Comparison of ENCODE assay signal across 8 cellular contexts in the genomic region with DNA sequence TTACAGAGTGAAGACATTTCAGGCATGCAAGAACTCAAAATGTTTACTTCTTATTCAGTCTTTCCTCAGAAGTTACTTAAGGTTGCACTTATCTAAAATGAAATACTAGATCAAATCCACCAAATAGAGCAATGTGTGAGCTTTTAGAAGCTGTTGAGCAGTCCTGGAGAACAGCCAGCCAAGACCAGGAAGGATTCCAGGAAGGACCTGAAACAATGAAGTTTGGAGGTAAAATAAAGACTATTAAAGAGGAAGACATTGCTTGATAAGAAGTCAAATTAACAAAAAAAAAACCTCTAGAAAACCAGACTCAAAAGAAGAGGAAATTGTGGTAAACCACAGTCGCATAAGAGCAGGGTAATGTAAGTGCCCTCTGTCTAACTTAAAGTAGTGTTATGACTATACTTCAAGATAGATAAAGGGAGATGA.
DNase-seq lines count a peak whose midpoint lies in the region; ATAC-seq, FAIRE-seq and TF ChIP-seq lines count a peak whose summit lies in the region.

No MANE protein-coding gene starts in this region.

- TF ChIP-seq POLR2A in GM12878 (IDR thresholded peaks at IDR 0.05; ENCODE audit: low read depth, low read length), result no peak

- no peak overlapping the region for H2AFZ ChIP-seq in GM12878 (ENCODE audit: control insufficient read depth, low read depth, low read length)

- no peaks in the 10 kb centered on the region; the same call in 2 of the 3 replicates for H3K9me3 ChIP-seq in GM12878 (replicated peaks; ENCODE audit: control insufficient read depth, insufficient read depth, low read length)
- no peaks in the 10 kb centered on the region for H3K9me3 ChIP-seq in aorta (ENCODE audit: control insufficient read depth, low read length)

- SMC1A ChIA-PET in GM12878 (lab: Charles Lee; ENCODE audit: uncharacterized antibody, unreplicated experiment), result no interaction called here

- CTCF ChIA-PET in GM12878 (lab: Yijun Ruan, JAX), result no interaction called here

- peak; percentile 40 for DNase-seq in AG10803 (ENCODE audit: low read depth)
- peak; percentile 91 for DNase-seq in Jurkat, Clone E6-1 (ENCODE audit: low read depth, low spot score)
- DNase-seq in GM12878 (ENCODE audit: low read depth, low spot score), result peak; percentile 19
- DNase-seq in aorta, result no peak
- DNase-seq in stimulated activated CD4-positive, alpha-beta T cell treated with anti-CD3 and anti-CD28 coated beads, Interleukin-2, amount 100 ng/mL, for 48 hours, result no peak
- DNase-seq in D341Med (ENCODE audit: low spot score), result no peak
- no peak for DNase-seq in DMS79 (lab: John Stamatoyannopoulos, UW)

- no peak for TF ChIP-seq RAD21 in GM12878 (IDR thresholded peaks at IDR 0.05; ENCODE audit: insufficient read depth, low read depth, low read length)

- intact Hi-C loops in GM12878 (cut with micrococcal nuclease; ENCODE audit: unreplicated experiment) (no loop called here), aorta (cut with DNase I) (no loop called here)

- POLR2A ChIA-PET in GM12878 (lab: Charles Lee), result no interaction called here

- no peak for FAIRE-seq in GM12878 (lab: Jason Lieb, UNC)

- H3K4me1 ChIP-seq in GM12878 (ENCODE audit: control insufficient read depth, insufficient read depth, low read length) (no peaks in the 10 kb centered on the region), aorta (ENCODE audit: control insufficient read depth in 1 of 2, insufficient read depth in 2 of 2, low read length in 2 of 2) (no peaks in the 10 kb centered on the region)

- H3K27me3 ChIP-seq in GM12878 (replicated peaks in 1 of 2; ENCODE audit: control insufficient read depth in 2 of 2, insufficient read depth in 2 of 2, low read length in 1 of 2) (no peaks in the 10 kb centered on the region; a peak in 2 of 4 replicates), aorta (ENCODE audit: control insufficient read depth in 1 of 2, insufficient read depth in 2 of 2, low read length in 1 of 2) (no peaks in the 10 kb centered on the region)

- RAD21 ChIA-PET in GM12878 (lab: Charles Lee; ENCODE audit: unreplicated experiment), result no interaction called here

- H4K20me1 ChIP-seq in GM12878 (ENCODE audit: control insufficient read depth, insufficient read depth), result no peaks in the 10 kb centered on the region

- no peak overlapping the region for H3K4me2 ChIP-seq in GM12878 (ENCODE audit: control insufficient read depth, insufficient read depth)

- in situ Hi-C loops in GM12878 (cut with MboI), result no loop called here

- no peak overlapping the region for H3K9ac ChIP-seq in GM12878 (ENCODE audit: control insufficient read depth, insufficient read depth, low read length)

- peak; percentile 75 for ATAC-seq in GM19468 (IDR thresholded peaks at IDR 0.05; ENCODE audit: extremely low read depth, unreplicated experiment)
- peak; percentile 76 for ATAC-seq in GM12878
- ATAC-seq in aorta (ENCODE audit: low FRiP score), result no peak

- no peak for TF ChIP-seq EP300 in GM12878 (IDR thresholded peaks at IDR 0.05; ENCODE audit: borderline replicate concordance in 1 of 2, control insufficient read depth in 1 of 2, low read depth in 2 of 2, low read length in 2 of 2)

- TF ChIP-seq CTCF in AG10803 (conservative IDR thresholded peaks at IDR 0.05; ENCODE audit: low read length) (no peak), GM12878 (IDR thresholded peaks at IDR 0.05 in 2 of 3, conservative IDR thresholded peaks at IDR 0.05 in 1 of 3; ENCODE audit: control insufficient read depth in 2 of 3, extremely low read depth in 1 of 3, insufficient read depth in 1 of 3, low read depth in 3 of 3, low read length in 3 of 3) (no peak)

- H3K36me3 ChIP-seq in GM12878 (ENCODE audit: control insufficient read depth in 2 of 2, insufficient read depth in 2 of 2, low read length in 1 of 2) (no peaks in the 10 kb centered on the region), aorta (ENCODE audit: control insufficient read depth in 1 of 2, insufficient read depth in 2 of 2, low read length in 1 of 2) (no peaks in the 10 kb centered on the region)

- H3K4me3 ChIP-seq in AG10803 (ENCODE audit: low read length) (no peak overlapping the region), GM12878 (no peak overlapping the region), aorta (ENCODE audit: low read length in 2 of 2) (no peak overlapping the region)
- H3K4me3 ChIP-seq in Jurkat, Clone E6-1 (ENCODE audit: low read length), result no peak overlapping the region

- BruUV-seq in GM12878 (replicated peaks; lab: Mats Ljungman, UMichigan), result no TSS peak

- WGBS in GM12878 (ENCODE audit: insufficient coverage, insufficient replicate concordance, low lambda C conversion rate, missing lambda C conversion rate), result 0% methylated on average over 1 of the region's 1 CpG
- 20 to 37% methylated on average over 1 of the region's 1 CpG for WGBS in aorta, 2 donors

- no peak overlapping the region for H3K27ac ChIP-seq in GM12878 (ENCODE audit: control insufficient read depth, insufficient read depth)
- no peak overlapping the region for H3K27ac ChIP-seq in aorta (ENCODE audit: low read depth in 1 of 2, low read length in 2 of 2)

- H3K79me2 ChIP-seq in GM12878 (ENCODE audit: control insufficient read depth, insufficient read depth, low read length), result no peaks in the 10 kb centered on the region

TF ChIP-seq in GM12878, 131 proteins besides CTCF, POLR2A, EP300 and RAD21 (continues in another document):
- TF ChIP-seq ZNF217 (IDR thresholded peaks at IDR 0.05), result peak; percentile 94
- TF ChIP-seq IKZF2 (IDR thresholded peaks at IDR 0.05), result 0 out of 4 replicates have a peak, but pooled peaks of 1 of the 2 experiments have one; percentile 25
- TF ChIP-seq NR2F1 (conservative IDR thresholded peaks at IDR 0.05), result peak; percentile 62
- no peak for TF ChIP-seq SREBF1 (IDR thresholded peaks at IDR 0.05; ENCODE audit: low read length)
- no peak for TF ChIP-seq YY1 (IDR thresholded peaks at IDR 0.05; ENCODE audit: low read depth, low read length)
- no peak for TF ChIP-seq RFX5 (IDR thresholded peaks at IDR 0.05; ENCODE audit: low read depth, low read length)
- TF ChIP-seq BCL11A (IDR thresholded peaks at IDR 0.05; ENCODE audit: low read depth, low read length), result peak; percentile 63; the same call in 1 of the 2 replicates
- no peak for TF ChIP-seq BHLHE40 (IDR thresholded peaks at IDR 0.05; ENCODE audit: borderline replicate concordance in 1 of 2, low read depth in 2 of 2, low read length in 1 of 2)
- no peak for TF ChIP-seq SRF (IDR thresholded peaks at IDR 0.05; ENCODE audit: low read depth in 2 of 2, low read length in 2 of 2)
- TF ChIP-seq PAX5 (IDR thresholded peaks at IDR 0.05; ENCODE audit: borderline replicate concordance, low read depth, low read length), result peak; percentile 42; the same call in 1 of the 2 replicates
- no peak for TF ChIP-seq KLF5 (IDR thresholded peaks at IDR 0.05; ENCODE audit: partially characterized antibody)
- peak; percentile 37; the same call in 1 of the 2 replicates for TF ChIP-seq CREM (IDR thresholded peaks at IDR 0.05; ENCODE audit: low read depth)
- TF ChIP-seq, protein P1, sequence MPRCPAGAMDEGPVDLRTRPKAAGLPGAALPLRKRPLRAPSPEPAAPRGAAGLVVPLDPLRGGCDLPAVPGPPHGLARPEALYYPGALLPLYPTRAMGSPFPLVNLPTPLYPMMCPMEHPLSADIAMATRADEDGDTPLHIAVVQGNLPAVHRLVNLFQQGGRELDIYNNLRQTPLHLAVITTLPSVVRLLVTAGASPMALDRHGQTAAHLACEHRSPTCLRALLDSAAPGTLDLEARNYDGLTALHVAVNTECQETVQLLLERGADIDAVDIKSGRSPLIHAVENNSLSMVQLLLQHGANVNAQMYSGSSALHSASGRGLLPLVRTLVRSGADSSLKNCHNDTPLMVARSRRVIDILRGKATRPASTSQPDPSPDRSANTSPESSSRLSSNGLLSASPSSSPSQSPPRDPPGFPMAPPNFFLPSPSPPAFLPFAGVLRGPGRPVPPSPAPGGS (IDR thresholded peaks at IDR 0.05; ENCODE audit: borderline replicate concordance, insufficient read depth, low read depth, low read length, poor library complexity, severe bottlenecking), result peak; percentile 39
- TF ChIP-seq IRF4 (IDR thresholded peaks at IDR 0.05; ENCODE audit: low read depth, low read length), result peak; percentile 55; the same call in 1 of the 2 replicates
- TF ChIP-seq CEBPB (IDR thresholded peaks at IDR 0.05; ENCODE audit: borderline replicate concordance in 1 of 2, low read depth in 2 of 2, low read length in 2 of 2), result no peak
- TF ChIP-seq, protein P2, sequence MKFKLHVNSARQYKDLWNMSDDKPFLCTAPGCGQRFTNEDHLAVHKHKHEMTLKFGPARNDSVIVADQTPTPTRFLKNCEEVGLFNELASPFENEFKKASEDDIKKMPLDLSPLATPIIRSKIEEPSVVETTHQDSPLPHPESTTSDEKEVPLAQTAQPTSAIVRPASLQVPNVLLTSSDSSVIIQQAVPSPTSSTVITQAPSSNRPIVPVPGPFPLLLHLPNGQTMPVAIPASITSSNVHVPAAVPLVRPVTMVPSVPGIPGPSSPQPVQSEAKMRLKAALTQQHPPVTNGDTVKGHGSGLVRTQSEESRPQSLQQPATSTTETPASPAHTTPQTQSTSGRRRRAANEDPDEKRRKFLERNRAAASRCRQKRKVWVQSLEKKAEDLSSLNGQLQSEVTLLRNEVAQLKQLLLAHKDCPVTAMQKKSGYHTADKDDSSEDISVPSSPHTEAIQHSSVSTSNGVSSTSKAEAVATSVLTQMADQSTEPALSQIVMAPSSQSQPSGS (IDR thresholded peaks at IDR 0.05; ENCODE audit: low read length), result peak; percentile 48; the same call in 1 of the 2 replicates
- TF ChIP-seq RELA (IDR thresholded peaks at IDR 0.05; ENCODE audit: borderline replicate concordance, partially characterized antibody), result no peak
- TF ChIP-seq MTA3 (IDR thresholded peaks at IDR 0.05; ENCODE audit: borderline replicate concordance, low read length), result peak; percentile 64; the same call in 1 of the 2 replicates
- TF ChIP-seq CBFB (IDR thresholded peaks at IDR 0.05; ENCODE audit: low read depth), result peak; percentile 92

Comparison
In these comparisons a context has a peak if more than half of its experiments do, and no peak if none do; other contexts are left out.
1. DNase-seq: peak in AG10803 (single experiment), Jurkat, Clone E6-1 (single experiment) and GM12878 (single experiment); none in aorta (0 of 2), stimulated activated CD4-positive, alpha-beta T cell treated with anti-CD3 and anti-CD28 coated beads, Interleukin-2, amount 100 ng/mL, for 48 hours (0 of 2), D341Med (single experiment) and DMS79 (single experiment).